ENCODE assay signal across 8 cellular contexts in genomic region chr4:79576480-79576803, GRCh38.
DNase-seq lines count a peak whose midpoint lies in the region; ATAC-seq, FAIRE-seq and TF ChIP-seq lines count a peak whose summit lies in the region.

No MANE protein-coding gene starts in this region.

- intact Hi-C loops in Right ventricle myocardium superior (cut with DNase I): loop anchor here (5.0 kb wide), 1 partner anchor 534 kb away; no protein-coding TSS in a partner anchor

- peak; percentile 57 for ATAC-seq in GM18861 (IDR thresholded peaks at IDR 0.05; ENCODE audit: unreplicated experiment)
- ATAC-seq in Right ventricle myocardium superior (ENCODE audit: poor library complexity): peak; percentile 79
- ATAC-seq in GM19452 (IDR thresholded peaks at IDR 0.05; ENCODE audit: unreplicated experiment): no peak

- FAIRE-seq in frontal cortex (lab: Jason Lieb, UNC): no peak

- no peak for DNase-seq in AG09319 (ENCODE audit: extremely low read depth, low read depth)
- peak; percentile 7 for DNase-seq in LHCN-M2 (ENCODE audit: low read depth)
- peak; percentile 53 for DNase-seq in SW480 (ENCODE audit: low spot score)
- DNase-seq in Right ventricle myocardium superior: no peak
- peak; percentile 62 for DNase-seq in superior temporal gyrus (ENCODE audit: extremely low spot score)
- no peak for DNase-seq in frontal cortex (ENCODE audit: low spot score in 2 of 2)

- peak; percentile 42 for TF ChIP-seq CTCF in AG09319 (IDR thresholded peaks at IDR 0.05; ENCODE audit: low read depth, low read length)

Comparison
In these comparisons a context has a peak if more than half of its experiments do, and no peak if none do; other contexts are left out.
1. DNase-seq: peak in LHCN-M2 (single experiment), SW480 (single experiment) and superior temporal gyrus (single experiment); none in AG09319 (single experiment), Right ventricle myocardium superior (single experiment) and frontal cortex (0 of 2).